ENCODE assay signal across 7 cellular contexts in the genomic region with DNA sequence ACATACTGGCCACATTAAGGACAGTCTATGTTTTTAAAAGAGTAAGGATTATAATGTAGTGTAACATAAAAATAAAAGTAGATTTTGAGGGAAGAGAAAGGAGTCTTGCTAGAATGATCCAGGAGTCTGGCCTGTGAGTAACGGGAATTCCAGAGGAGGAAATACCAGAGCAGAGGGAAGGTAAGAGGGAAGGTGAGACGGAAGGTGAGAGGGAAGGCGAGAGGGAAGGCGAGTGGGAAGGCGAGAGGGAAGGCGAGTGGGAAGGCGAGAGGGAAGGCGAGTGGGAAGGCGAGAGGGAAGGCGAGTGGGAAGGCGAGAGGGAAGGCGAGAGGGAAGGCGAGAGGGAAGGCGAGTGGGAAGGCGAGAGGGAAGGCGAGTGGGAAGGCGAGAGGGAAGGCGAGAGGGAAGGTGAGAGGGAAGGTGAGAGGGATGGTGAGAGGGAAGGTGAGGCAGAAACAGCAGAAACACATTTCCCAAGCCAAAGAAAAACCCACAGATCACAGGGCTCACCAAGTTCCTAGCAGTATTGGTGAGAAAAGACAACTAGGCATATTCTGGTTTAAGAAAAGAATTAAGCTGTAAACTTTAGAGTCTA. TPM values are rescaled to one million over a fixed set of nuclear protein-coding genes. Genes with fewer than 3 reads are reported as not detected.
DNase-seq lines count a peak whose midpoint lies in the region; ATAC-seq and TF ChIP-seq lines count a peak whose summit lies in the region.
"Not testable (repeated sequence)": the region's sequence is repeated elsewhere in the genome, so short reads cannot be mapped to it uniquely, and the experiment has no call there.

No MANE protein-coding gene starts in this region.

- not testable (repeated sequence) for TF ChIP-seq CTCF in endothelial cell (IDR thresholded peaks at IDR 0.05; ENCODE audit: unreplicated experiment); spleen (IDR thresholded peaks at IDR 0.05 in 8 of 11, conservative IDR thresholded peaks at IDR 0.05 in 3 of 11)

- not testable (repeated sequence) for H3K4me1 ChIP-seq in spleen

- not testable (repeated sequence) for H3K9me3 Mint-ChIP-seq in activated T-cell treated with anti-CD3 and anti-CD28 coated beads, Interleukin-2, amount 50 U/mL, for 72 hours; activated naive CD8-positive, alpha-beta T cell (ENCODE audit: low read depth); endothelial cell (ENCODE audit: unreplicated experiment); stimulated activated naive B cell treated with anti-CD40 and anti-IgM and Interleukin-4, amounts not matched to agents 10 μg/mL and 1 μg/mL and 100 μg/mL, for 72 hours

- H3K27ac ChIP-seq in spleen: not testable (repeated sequence)

- H3K36me3 Mint-ChIP-seq in T-helper 17 cell (ENCODE audit: low read depth): peaks cover 17% of the 10 kb centered on the region
- peaks cover 6 to 29% of the 10 kb centered on the region in 2 donors for H3K36me3 Mint-ChIP-seq in activated T-cell treated with anti-CD3 and anti-CD28 coated beads, Interleukin-2, amount 50 U/mL, for 72 hours (ENCODE audit: insufficient read depth in 2 of 2)
- peaks cover 15% of the 10 kb centered on the region for H3K36me3 Mint-ChIP-seq in activated naive CD8-positive, alpha-beta T cell
- H3K36me3 Mint-ChIP-seq in endothelial cell (ENCODE audit: low read depth, unreplicated experiment): peaks cover 53% of the 10 kb centered on the region
- peaks cover 66 to 86% of the 10 kb centered on the region in 2 donors for H3K36me3 Mint-ChIP-seq in stimulated activated naive B cell treated with anti-CD40 and anti-IgM and Interleukin-4, amounts not matched to agents 10 μg/mL and 1 μg/mL and 100 μg/mL, for 72 hours

- H3K27ac Mint-ChIP-seq in T-helper 17 cell: peak overlapping the region; percentile 16
- peak overlapping the region; percentile 12 for H3K27ac Mint-ChIP-seq in activated T-cell treated with anti-CD3 and anti-CD28 coated beads, Interleukin-2, amount 50 U/mL, for 72 hours
- H3K27ac Mint-ChIP-seq in activated naive CD8-positive, alpha-beta T cell: peak overlapping the region; percentile 46
- H3K27ac Mint-ChIP-seq in endothelial cell (ENCODE audit: unreplicated experiment): not testable (repeated sequence)
- H3K27ac Mint-ChIP-seq in stimulated activated naive B cell treated with anti-CD40 and anti-IgM and Interleukin-4, amounts not matched to agents 10 μg/mL and 1 μg/mL and 100 μg/mL, for 72 hours: peak overlapping the region; percentile 68

- DNase-seq in T-helper 17 cell; activated T-cell treated with anti-CD3 and anti-CD28 coated beads, Interleukin-2, amount 50 U/mL, for 72 hours; endothelial cell (ENCODE audit: low spot score); stimulated activated naive B cell treated with anti-CD40 and anti-IgM and Interleukin-4, amounts not matched to agents 10 μg/mL and 1 μg/mL and 100 μg/mL, for 72 hours: not testable (repeated sequence)
- DNase-seq in mesenteric fat pad (ENCODE audit: low spot score) (peak; percentile 14), spleen (peak; percentile 16)

- 91 to 99% (median 97%) methylated on average over 17 to 18 of the region's 18 CpGs for WGBS in spleen, 5 donors

- intact Hi-C loops in spleen (cut with DNase I; ENCODE audit: low total_unique reads): not testable (repeated sequence)

- H3K4me3 Mint-ChIP-seq in T-helper 17 cell; activated T-cell treated with anti-CD3 and anti-CD28 coated beads, Interleukin-2, amount 50 U/mL, for 72 hours; activated naive CD8-positive, alpha-beta T cell; stimulated activated naive B cell treated with anti-CD40 and anti-IgM and Interleukin-4, amounts not matched to agents 10 μg/mL and 1 μg/mL and 100 μg/mL, for 72 hours: not testable (repeated sequence)
- peak overlapping the region; percentile 3 for H3K4me3 Mint-ChIP-seq in endothelial cell (ENCODE audit: unreplicated experiment)

- H3K4me3 ChIP-seq in spleen: not testable (repeated sequence)

- not testable (repeated sequence) for H3K27me3 ChIP-seq in spleen (replicated peaks in 1 of 7)

- not testable (repeated sequence) for TF ChIP-seq POLR2A in spleen (IDR thresholded peaks at IDR 0.05)

- H3K27me3 Mint-ChIP-seq in T-helper 17 cell; activated T-cell treated with anti-CD3 and anti-CD28 coated beads, Interleukin-2, amount 50 U/mL, for 72 hours (ENCODE audit: low read depth); activated naive CD8-positive, alpha-beta T cell; endothelial cell (ENCODE audit: unreplicated experiment); stimulated activated naive B cell treated with anti-CD40 and anti-IgM and Interleukin-4, amounts not matched to agents 10 μg/mL and 1 μg/mL and 100 μg/mL, for 72 hours: not testable (repeated sequence)

- peaks cover 3 to 100% (median 84%) of the 10 kb centered on the region in 6 donors for H3K36me3 ChIP-seq in spleen

- not testable (repeated sequence) for H3K9me3 ChIP-seq in T-helper 17 cell (ENCODE audit: control insufficient read depth, low read length, poor library complexity, severe bottlenecking); spleen

- H3K4me1 Mint-ChIP-seq in T-helper 17 cell; activated T-cell treated with anti-CD3 and anti-CD28 coated beads, Interleukin-2, amount 50 U/mL, for 72 hours (ENCODE audit: low read depth); activated naive CD8-positive, alpha-beta T cell (ENCODE audit: low read depth); endothelial cell (ENCODE audit: unreplicated experiment): not testable (repeated sequence)
- peaks cover 16 to 27% of the 10 kb centered on the region in 2 donors for H3K4me1 Mint-ChIP-seq in stimulated activated naive B cell treated with anti-CD40 and anti-IgM and Interleukin-4, amounts not matched to agents 10 μg/mL and 1 μg/mL and 100 μg/mL, for 72 hours

- not testable (repeated sequence) for ATAC-seq in T-helper 17 cell; activated T-cell treated with anti-CD3 and anti-CD28 coated beads, Interleukin-2, amount 50 U/mL, for 72 hours (replicated peaks in 1 of 2); stimulated activated naive B cell treated with anti-CD40 and anti-IgM and Interleukin-4, amounts not matched to agents 10 μg/mL and 1 μg/mL and 100 μg/mL, for 72 hours (replicated peaks)

RNA-seq across cellular contexts. Expression of a gene that starts 15.4 kb away (rescaled TPM):
- total RNA-seq in T-helper 17 cell (10 to 100 TPM; 15.2 to 24.7 TPM), endothelial cell (ENCODE audit: unreplicated experiment) (31.0 TPM), mesenteric fat pad (26.4 TPM), spleen (10 to 100 TPM; 18.2 to 38.4 (median 25.1) TPM)
- total RNA-seq in activated T-cell treated with anti-CD3 and anti-CD28 coated beads, Interleukin-2, amount 50 U/mL, for 72 hours: 10 to 100 TPM; 21.9 to 22.3 TPM
- polyA plus RNA-seq in spleen: 10 to 100 TPM; 36.7 to 74.2 (median 49.3) TPM

RNA-seq across cellular contexts. Expression of a gene that starts 17.0 kb away (rescaled TPM):
- total RNA-seq in T-helper 17 cell (10 to 100 TPM; 12.3 to 17.7 TPM), endothelial cell (ENCODE audit: unreplicated experiment) (32.5 TPM), mesenteric fat pad (50.4 TPM), spleen (10 to 100 TPM; 20.3 to 45.0 (median 22.0) TPM)
- 10 to 100 TPM; 48.1 to 52.2 TPM for total RNA-seq in activated T-cell treated with anti-CD3 and anti-CD28 coated beads, Interleukin-2, amount 50 U/mL, for 72 hours
- polyA plus RNA-seq in spleen: 10 to 100 TPM; 59.3 to 77.3 (median 66.2) TPM
